ENCODE assay signal across 1 cellular context in genomic region chr6:107275330-107275865, GRCh38.
TF ChIP-seq lines count a peak whose summit lies in the region.

No MANE protein-coding gene starts in this region.

TF ChIP-seq in K562, 482 proteins besides CTCF, POLR2A, EP300 and RAD21 (continued from another document and continues in another):
- no peak for TF ChIP-seq THAP12 (CRISPR knock-in tag; IDR thresholded peaks at IDR 0.05)
- TF ChIP-seq CEBPB (tag; IDR thresholded peaks at IDR 0.05) = peak; percentile 79
- TF ChIP-seq ZNF274 (IDR thresholded peaks at IDR 0.05; ENCODE audit: borderline replicate concordance, low read depth, low read length) = no peak
- no peak; the same call in 1 of the 2 replicates for TF ChIP-seq FOXJ2 (tag; IDR thresholded peaks at IDR 0.05)
- no peak for TF ChIP-seq DDX20 (tag; IDR thresholded peaks at IDR 0.05; ENCODE audit: low read depth)
- peak; percentile 24 for TF ChIP-seq TAF9B (IDR thresholded peaks at IDR 0.05; ENCODE audit: partially characterized antibody)
- no peak for TF ChIP-seq KLF6 (CRISPR knock-in tag; IDR thresholded peaks at IDR 0.05; ENCODE audit: borderline replicate concordance)
- TF ChIP-seq PTRF (tag; IDR thresholded peaks at IDR 0.05) = no peak
- TF ChIP-seq ZNF699 (CRISPR knock-in tag; IDR thresholded peaks at IDR 0.05; ENCODE audit: insufficient replicate concordance) = no peak
- no peak for TF ChIP-seq GABPA (tag; conservative IDR thresholded peaks at IDR 0.05; ENCODE audit: low read depth)
- TF ChIP-seq POLR2AphosphoS5 (IDR thresholded peaks at IDR 0.05; ENCODE audit: control insufficient read depth, insufficient read depth, low read depth, low read length) = peak; percentile 73
- TF ChIP-seq, protein P1, sequence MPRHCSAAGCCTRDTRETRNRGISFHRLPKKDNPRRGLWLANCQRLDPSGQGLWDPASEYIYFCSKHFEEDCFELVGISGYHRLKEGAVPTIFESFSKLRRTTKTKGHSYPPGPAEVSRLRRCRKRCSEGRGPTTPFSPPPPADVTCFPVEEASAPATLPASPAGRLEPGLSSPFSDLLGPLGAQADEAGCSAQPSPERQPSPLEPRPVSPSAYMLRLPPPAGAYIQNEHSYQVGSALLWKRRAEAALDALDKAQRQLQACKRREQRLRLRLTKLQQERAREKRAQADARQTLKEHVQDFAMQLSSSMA (CRISPR knock-in tag; IDR thresholded peaks at IDR 0.05) = no peak
- TF ChIP-seq NCOA1 (IDR thresholded peaks at IDR 0.05; ENCODE audit: low read depth) = peak; percentile 73
- TF ChIP-seq KLF10 (CRISPR knock-in tag; IDR thresholded peaks at IDR 0.05) = no peak
- peak; percentile 87 for TF ChIP-seq PML (IDR thresholded peaks at IDR 0.05; ENCODE audit: low read length)
- TF ChIP-seq CHCHD3 (CRISPR knock-in tag; IDR thresholded peaks at IDR 0.05) = no peak
- TF ChIP-seq SETDB1 (IDR thresholded peaks at IDR 0.05; ENCODE audit: low read length) = no peak
- no peak for TF ChIP-seq CREB3 (tag; conservative IDR thresholded peaks at IDR 0.05; ENCODE audit: low read depth)
- no peak; a peak in 1 of 4 replicates for TF ChIP-seq NONO (IDR thresholded peaks at IDR 0.05; ENCODE audit: low read depth in 2 of 2, low read length in 1 of 2)
- no peak for TF ChIP-seq ZBTB33 (CRISPR knock-in tag; IDR thresholded peaks at IDR 0.05)
- no peak for TF ChIP-seq THRAP3 (IDR thresholded peaks at IDR 0.05; ENCODE audit: borderline replicate concordance)
- no peak for TF ChIP-seq ARID2 (IDR thresholded peaks at IDR 0.05)
- TF ChIP-seq, protein P2, sequence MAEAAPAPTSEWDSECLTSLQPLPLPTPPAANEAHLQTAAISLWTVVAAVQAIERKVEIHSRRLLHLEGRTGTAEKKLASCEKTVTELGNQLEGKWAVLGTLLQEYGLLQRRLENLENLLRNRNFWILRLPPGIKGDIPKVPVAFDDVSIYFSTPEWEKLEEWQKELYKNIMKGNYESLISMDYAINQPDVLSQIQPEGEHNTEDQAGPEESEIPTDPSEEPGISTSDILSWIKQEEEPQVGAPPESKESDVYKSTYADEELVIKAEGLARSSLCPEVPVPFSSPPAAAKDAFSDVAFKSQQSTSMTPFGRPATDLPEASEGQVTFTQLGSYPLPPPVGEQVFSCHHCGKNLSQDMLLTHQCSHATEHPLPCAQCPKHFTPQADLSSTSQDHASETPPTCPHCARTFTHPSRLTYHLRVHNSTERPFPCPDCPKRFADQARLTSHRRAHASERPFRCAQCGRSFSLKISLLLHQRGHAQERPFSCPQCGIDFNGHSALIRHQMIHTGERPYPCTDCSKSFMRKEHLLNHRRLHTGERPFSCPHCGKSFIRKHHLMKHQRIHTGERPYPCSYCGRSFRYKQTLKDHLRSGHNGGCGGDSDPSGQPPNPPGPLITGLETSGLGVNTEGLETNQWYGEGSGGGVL (CRISPR knock-in tag; IDR thresholded peaks at IDR 0.05) = no peak
- TF ChIP-seq, protein P3, sequence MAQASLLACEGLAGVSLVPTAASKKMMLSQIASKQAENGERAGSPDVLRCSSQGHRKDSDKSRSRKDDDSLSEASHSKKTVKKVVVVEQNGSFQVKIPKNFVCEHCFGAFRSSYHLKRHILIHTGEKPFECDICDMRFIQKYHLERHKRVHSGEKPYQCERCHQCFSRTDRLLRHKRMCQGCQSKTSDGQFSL (CRISPR knock-in tag; IDR thresholded peaks at IDR 0.05) = no peak
- TF ChIP-seq, protein P3 (tag; IDR thresholded peaks at IDR 0.05) = no peak
- TF ChIP-seq MED1 (CRISPR knock-in tag; IDR thresholded peaks at IDR 0.05; ENCODE audit: borderline replicate concordance) = no peak
- TF ChIP-seq KHSRP (IDR thresholded peaks at IDR 0.05) = no peak
- TF ChIP-seq YY1 (IDR thresholded peaks at IDR 0.05; ENCODE audit: borderline replicate concordance in 1 of 3, control insufficient read depth in 1 of 3, extremely low read depth in 1 of 3, insufficient read depth in 3 of 3, insufficient read length in 1 of 3, insufficient replicate concordance in 2 of 3, low read depth in 1 of 3, low read length in 2 of 3) = peak in 1 of 3 experiments; percentile 79
- TF ChIP-seq U2AF1 (optimal IDR thresholded peaks at IDR 0.05; ENCODE audit: low read depth, low read length) = no peak
- no peak for TF ChIP-seq RHOXF2B (CRISPR knock-in tag; conservative IDR thresholded peaks at IDR 0.05)
- TF ChIP-seq DPF2 (IDR thresholded peaks at IDR 0.05) = peak; percentile 96
- TF ChIP-seq CGGBP1 (CRISPR knock-in tag; IDR thresholded peaks at IDR 0.05) = no peak
- no peak for TF ChIP-seq ELF2 (CRISPR knock-in tag; IDR thresholded peaks at IDR 0.05)
- no peak for TF ChIP-seq RBM14 (IDR thresholded peaks at IDR 0.05; ENCODE audit: borderline replicate concordance, insufficient read depth, low read depth, low read length)
- no peak for TF ChIP-seq NFE2L1 (tag; IDR thresholded peaks at IDR 0.05; ENCODE audit: borderline replicate concordance, low read depth)
- no peak for TF ChIP-seq GABPB2 (CRISPR knock-in tag; conservative IDR thresholded peaks at IDR 0.05)
- no peak for TF ChIP-seq SAP30 (IDR thresholded peaks at IDR 0.05; ENCODE audit: borderline replicate concordance, insufficient read depth, low read depth, low read length, poor library complexity, severe bottlenecking)
- TF ChIP-seq CREB1 (IDR thresholded peaks at IDR 0.05) = peak; percentile 51; the same call in 1 of the 2 replicates
- peak; percentile 39; the same call in 1 of the 2 replicates for TF ChIP-seq CREB1 (CRISPR knock-in tag; IDR thresholded peaks at IDR 0.05)
- TF ChIP-seq STAT5B (CRISPR knock-in tag; IDR thresholded peaks at IDR 0.05) = no peak
- no peak for TF ChIP-seq TSC22D4 (tag; IDR thresholded peaks at IDR 0.05)
- no peak for TF ChIP-seq ZNF165 (CRISPR knock-in tag; IDR thresholded peaks at IDR 0.05; ENCODE audit: borderline replicate concordance)
- TF ChIP-seq FOXK2 (conservative IDR thresholded peaks at IDR 0.05 in 1 of 2, IDR thresholded peaks at IDR 0.05 in 1 of 2; ENCODE audit: low read depth in 2 of 2) = peak; percentile 98 to 99
- TF ChIP-seq GTF2A2 (tag; IDR thresholded peaks at IDR 0.05) = no peak
- TF ChIP-seq MCM5 (IDR thresholded peaks at IDR 0.05; ENCODE audit: low read depth) = no peak
- no peak; the same call in 1 of the 2 replicates for TF ChIP-seq MAFG (tag; conservative IDR thresholded peaks at IDR 0.05)
- no peak for TF ChIP-seq FOXA1 (IDR thresholded peaks at IDR 0.05; ENCODE audit: borderline replicate concordance)
- no peak for TF ChIP-seq BRCA1 (IDR thresholded peaks at IDR 0.05)
- TF ChIP-seq BRCA1 (CRISPR knock-in tag; IDR thresholded peaks at IDR 0.05) = no peak
- no peak for TF ChIP-seq ZNF583 (CRISPR knock-in tag; IDR thresholded peaks at IDR 0.05)
- TF ChIP-seq TAL1 (IDR thresholded peaks at IDR 0.05) = peak; percentile 92
- no peak for TF ChIP-seq NUFIP1 (IDR thresholded peaks at IDR 0.05; ENCODE audit: partially characterized antibody)
- TF ChIP-seq BRD9 (IDR thresholded peaks at IDR 0.05; ENCODE audit: low read depth, partially characterized antibody) = no peak
- TF ChIP-seq ETV1 (tag; conservative IDR thresholded peaks at IDR 0.05; ENCODE audit: low read depth) = no peak
- no peak for TF ChIP-seq RBM17 (IDR thresholded peaks at IDR 0.05; ENCODE audit: borderline replicate concordance, low read depth, low read length)
- TF ChIP-seq EZH2 (IDR thresholded peaks at IDR 0.05; ENCODE audit: borderline replicate concordance, low read depth, low read length) = no peak
- no peak for TF ChIP-seq CBX2 (IDR thresholded peaks at IDR 0.05; ENCODE audit: insufficient read depth, low read length, poor library complexity, severe bottlenecking)
- no peak for TF ChIP-seq DIDO1 (tag; IDR thresholded peaks at IDR 0.05; ENCODE audit: low read depth)
- no peak for TF ChIP-seq ZNF23 (CRISPR knock-in tag; IDR thresholded peaks at IDR 0.05)
- no peak for TF ChIP-seq NELFE (IDR thresholded peaks at IDR 0.05; ENCODE audit: insufficient read depth, insufficient read length)
- no peak for TF ChIP-seq HBP1 (CRISPR knock-in tag; IDR thresholded peaks at IDR 0.05)
- no peak for TF ChIP-seq ZNF561 (CRISPR knock-in tag; conservative IDR thresholded peaks at IDR 0.05)
- TF ChIP-seq E2F6 (IDR thresholded peaks at IDR 0.05; ENCODE audit: borderline replicate concordance in 1 of 2, extremely low read depth in 1 of 2, insufficient read depth in 1 of 2, insufficient read length in 1 of 2, low read depth in 1 of 2, low read length in 1 of 2, poor library complexity in 1 of 2, severe bottlenecking in 1 of 2) = peak in 1 of 2 experiments; percentile 30
- TF ChIP-seq ZKSCAN3 (CRISPR knock-in tag; IDR thresholded peaks at IDR 0.05) = no peak
- TF ChIP-seq, protein P4, sequence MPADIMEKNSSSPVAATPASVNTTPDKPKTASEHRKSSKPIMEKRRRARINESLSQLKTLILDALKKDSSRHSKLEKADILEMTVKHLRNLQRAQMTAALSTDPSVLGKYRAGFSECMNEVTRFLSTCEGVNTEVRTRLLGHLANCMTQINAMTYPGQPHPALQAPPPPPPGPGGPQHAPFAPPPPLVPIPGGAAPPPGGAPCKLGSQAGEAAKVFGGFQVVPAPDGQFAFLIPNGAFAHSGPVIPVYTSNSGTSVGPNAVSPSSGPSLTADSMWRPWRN (IDR thresholded peaks at IDR 0.05; ENCODE audit: low read depth) = peak; percentile 37; the same call in 1 of the 2 replicates
- TF ChIP-seq, protein P5, sequence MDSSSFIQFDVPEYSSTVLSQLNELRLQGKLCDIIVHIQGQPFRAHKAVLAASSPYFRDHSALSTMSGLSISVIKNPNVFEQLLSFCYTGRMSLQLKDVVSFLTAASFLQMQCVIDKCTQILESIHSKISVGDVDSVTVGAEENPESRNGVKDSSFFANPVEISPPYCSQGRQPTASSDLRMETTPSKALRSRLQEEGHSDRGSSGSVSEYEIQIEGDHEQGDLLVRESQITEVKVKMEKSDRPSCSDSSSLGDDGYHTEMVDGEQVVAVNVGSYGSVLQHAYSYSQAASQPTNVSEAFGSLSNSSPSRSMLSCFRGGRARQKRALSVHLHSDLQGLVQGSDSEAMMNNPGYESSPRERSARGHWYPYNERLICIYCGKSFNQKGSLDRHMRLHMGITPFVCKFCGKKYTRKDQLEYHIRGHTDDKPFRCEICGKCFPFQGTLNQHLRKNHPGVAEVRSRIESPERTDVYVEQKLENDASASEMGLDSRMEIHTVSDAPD (CRISPR knock-in tag; IDR thresholded peaks at IDR 0.05) = no peak
- TF ChIP-seq POLR2H (tag; IDR thresholded peaks at IDR 0.05; ENCODE audit: low read depth) = peak; percentile 42; the same call in 1 of the 2 replicates
